8 cellular contexts compared by ENCODE assay signal in the genomic region with DNA sequence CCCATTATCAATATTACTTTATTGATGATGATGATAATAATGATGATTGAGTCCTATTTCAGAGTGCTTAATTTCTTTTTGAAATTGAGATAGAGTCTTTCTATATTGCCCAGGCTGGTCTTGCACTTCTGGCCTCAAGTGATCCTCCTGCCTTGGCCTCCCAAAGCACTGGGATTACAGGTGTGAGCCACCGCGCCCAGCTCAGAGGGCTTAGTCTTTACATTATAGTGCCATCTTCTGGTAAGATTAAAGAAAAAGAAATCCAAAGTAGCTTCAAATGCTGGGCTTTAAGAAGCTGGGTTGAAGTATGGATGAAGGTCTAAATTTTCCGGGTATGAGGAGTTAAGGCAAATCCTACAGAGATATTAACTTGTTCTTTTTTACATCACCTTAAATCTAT. TPM values are rescaled to one million over a fixed set of nuclear protein-coding genes. Genes with fewer than 3 reads are reported as not detected.
DNase-seq lines count a peak whose midpoint lies in the region; FAIRE-seq and TF ChIP-seq lines count a peak whose summit lies in the region.

No MANE protein-coding gene starts in this region.

- H3K4me2 ChIP-seq in OCI-LY1 (ENCODE audit: low read length) = no peak overlapping the region

- TF ChIP-seq CTCF in GM12872 (IDR thresholded peaks at IDR 0.05; ENCODE audit: insufficient read depth, low read depth, low read length) (peak; percentile 34; the same call in 2 of the 3 replicates), OCI-LY1 (IDR thresholded peaks at IDR 0.05; ENCODE audit: low read length) (peak; percentile 55; the same call in 1 of the 2 replicates), bronchial epithelial cell (IDR thresholded peaks at IDR 0.05; ENCODE audit: insufficient read depth, low read length, severe bottlenecking) (peak; percentile 17)

- H3K9me3 ChIP-seq in OCI-LY1 (ENCODE audit: low read length) = no peaks in the 10 kb centered on the region

- H3F3A ChIP-seq in OCI-LY1 (ENCODE audit: insufficient read depth, low read length) = peaks cover 8% of the 10 kb centered on the region

- no peaks in the 10 kb centered on the region for H3K79me2 ChIP-seq in OCI-LY1 (ENCODE audit: insufficient read depth, low read length)

- no peaks in the 10 kb centered on the region for H4K20me1 ChIP-seq in OCI-LY1 (ENCODE audit: insufficient read depth, low read length)

- H2AFZ ChIP-seq in OCI-LY1 (ENCODE audit: low read length) = no peak overlapping the region

- H3K9ac ChIP-seq in OCI-LY1 (ENCODE audit: low read length) = no peak overlapping the region

- H3K9me2 ChIP-seq in OCI-LY1 (ENCODE audit: low read depth, low read length) = no peaks in the 10 kb centered on the region

- H3K36me3 ChIP-seq in OCI-LY1 (ENCODE audit: insufficient read depth, low read length) (no peaks in the 10 kb centered on the region), bronchial epithelial cell (ENCODE audit: control insufficient read depth, insufficient read depth, low read length) (no peaks in the 10 kb centered on the region)

- peaks cover 23% of the 10 kb centered on the region for H3K4me1 ChIP-seq in OCI-LY1 (ENCODE audit: insufficient read depth, low read length, severe bottlenecking)

- FAIRE-seq in bronchial epithelial cell (lab: Jason Lieb, UNC) = no peak

- H3K27me3 ChIP-seq in OCI-LY1 (ENCODE audit: insufficient read depth, low read length) (no peaks in the 10 kb centered on the region), bronchial epithelial cell (ENCODE audit: control insufficient read depth, insufficient read depth, low read length) (no peaks in the 10 kb centered on the region)

- H3K4me3 ChIP-seq in OCI-LY1 (ENCODE audit: low read depth, low read length, poor library complexity, severe bottlenecking) = no peak overlapping the region
- no peak overlapping the region for H3K4me3 ChIP-seq in bronchial epithelial cell (ENCODE audit: low read depth, low read length)

- H3K27ac ChIP-seq in OCI-LY1 (ENCODE audit: low read depth, low read length, poor library complexity, severe bottlenecking) = no peak overlapping the region

- DNase-seq in A172 (ENCODE audit: low spot score) (peak; percentile 26), bronchial epithelial cell (ENCODE audit: low read depth) (peak; percentile 35), superior temporal gyrus (ENCODE audit: extremely low spot score) (no peak), midbrain (lab: John Stamatoyannopoulos, UW) (no peak), NCI-H128 (lab: John Stamatoyannopoulos, UW; ENCODE audit: unreplicated experiment) (no peak)
- DNase-seq in stimulated activated CD4-positive, alpha-beta T cell treated with anti-CD3 and anti-CD28 coated beads, Interleukin-1b, Interleukin-23, amount 100 ng/mL, for 48 hours = peak; percentile 32

RNA-seq across cellular contexts. Expression of a gene that starts 3.4 kb away (rescaled TPM):
- 11.7 and 15.4 TPM in 2 replicates for total RNA-seq in A172 (2014; rRNA removed; shearing (Covaris generic))
- 12.3 and 22.9 TPM in 2 replicates for total RNA-seq in bronchial epithelial cell

RNA-seq across cellular contexts. Expression of a gene that starts 11.8 kb away (rescaled TPM):
- not detected in 2 replicates for total RNA-seq in A172 (2014; rRNA removed; shearing (Covaris generic))
- total RNA-seq in bronchial epithelial cell = not detected in 2 replicates

Comparison
In these comparisons a context has a peak if more than half of its experiments do, and no peak if none do; other contexts are left out.
1. DNase-seq: peak in A172 (single experiment), bronchial epithelial cell (single experiment) and stimulated activated CD4-positive, alpha-beta T cell treated with anti-CD3 and anti-CD28 coated beads, Interleukin-1b, Interleukin-23, amount 100 ng/mL, for 48 hours (single experiment); none in superior temporal gyrus (single experiment), midbrain (single experiment) and NCI-H128 (single experiment).
2. Peak in every context shown above with its lines, with median percentiles within 50 percentile points of each other: CTCF ChIP-seq.